Comparison of ENCODE assay signal across 18 cellular contexts in genomic region chr14:88488081-88488480, GRCh38.
DNase-seq lines count a peak whose midpoint lies in the region; ATAC-seq and TF ChIP-seq lines count a peak whose summit lies in the region.
"Had no signal": no experiment of that assay in that cellular context is flagged by ENCODE, and none has a peak within 500 bp of the region (broad histone marks: within the 10 kb centered on the region; RNA-seq: fewer than 3 reads in every experiment).

No MANE protein-coding gene starts in this region.

- H3K4me3 Mint-ChIP-seq in stimulated activated effector memory CD8-positive, alpha-beta T cell treated with anti-CD3 and anti-CD28 coated beads, Interleukin-12 subunit alpha, Interleukin-12 subunit beta, amount 100 ng/mL, for 72 hours = no peak overlapping the region

- no peak overlapping the region for H3K9ac ChIP-seq in smooth muscle cell (ENCODE audit: low read depth)
- H3K9ac ChIP-seq: BLaER1, GM23248 had no signal

- H3K4me2 ChIP-seq in smooth muscle cell = no peak overlapping the region
- H3K4me2 ChIP-seq: BLaER1 had no signal

- H4K20me1 ChIP-seq in smooth muscle cell (ENCODE audit: low read depth) = peaks cover 16% of the 10 kb centered on the region
- H4K20me1 ChIP-seq: BLaER1 had no signal

- peaks cover 8% of the 10 kb centered on the region for H3K4me1 Mint-ChIP-seq in stimulated activated effector memory CD8-positive, alpha-beta T cell treated with anti-CD3 and anti-CD28 coated beads, Interleukin-12 subunit alpha, Interleukin-12 subunit beta, amount 100 ng/mL, for 72 hours

- WGBS in right cardiac atrium = 76% methylated on average over 7 of the region's 7 CpGs
- 24 to 55% methylated on average over 7 of the region's 7 CpGs for WGBS in esophagus squamous epithelium, 2 donors
- 89% methylated on average over 7 of the region's 7 CpGs for WGBS in smooth muscle cell (ENCODE audit: low lambda C conversion rate)

- H3K36me3 ChIP-seq in esophagus squamous epithelium (peaks cover 0 to 35% (median 0%) of the 10 kb centered on the region in 3 donors), smooth muscle cell (ENCODE audit: low read depth) (peaks cover 5% of the 10 kb centered on the region)
- H3K36me3 ChIP-seq: BLaER1 had no signal

- no peak overlapping the region for H3K27ac Mint-ChIP-seq in stimulated activated effector memory CD8-positive, alpha-beta T cell treated with anti-CD3 and anti-CD28 coated beads, Interleukin-12 subunit alpha, Interleukin-12 subunit beta, amount 100 ng/mL, for 72 hours

- no peak overlapping the region for H2AFZ ChIP-seq in smooth muscle cell (ENCODE audit: low read depth)
- H2AFZ ChIP-seq: GM23248 had no signal

- intact Hi-C loops in left ventricle myocardium superior (cut with micrococcal nuclease) (no loop called here), right cardiac atrium (cut with DNase I) (no loop called here), esophagus squamous epithelium (cut with DNase I) (no loop called here)

- no peaks in the 10 kb centered on the region for H3K9me3 Mint-ChIP-seq in stimulated activated effector memory CD8-positive, alpha-beta T cell treated with anti-CD3 and anti-CD28 coated beads, Interleukin-12 subunit alpha, Interleukin-12 subunit beta, amount 100 ng/mL, for 72 hours

- ATAC-seq in left ventricle myocardium superior (peak; percentile 19), right cardiac atrium (no peak), GM21526 (IDR thresholded peaks at IDR 0.05; ENCODE audit: low FRiP score, unreplicated experiment) (no peak), HG03439 (IDR thresholded peaks at IDR 0.05; ENCODE audit: unreplicated experiment) (no peak)
- ATAC-seq in stimulated activated effector memory CD8-positive, alpha-beta T cell treated with anti-CD3 and anti-CD28 coated beads, Interleukin-12 subunit alpha, Interleukin-12 subunit beta, amount 100 ng/mL, for 72 hours = no peak
- ATAC-seq: GM12878, HCT116 had no signal

- H3F3A ChIP-seq in smooth muscle cell (ENCODE audit: low read depth) = no peaks in the 10 kb centered on the region

- no peak overlapping the region for H3K4me3 ChIP-seq in right cardiac atrium (ENCODE audit: low read length)
- no peak overlapping the region for H3K4me3 ChIP-seq in esophagus squamous epithelium
- H3K4me3 ChIP-seq in smooth muscle cell = no peak overlapping the region
- H3K4me3 ChIP-seq: BLaER1, GM12878, GM23248 had no signal

- DNase-seq in left ventricle myocardium superior (no peak), right cardiac atrium (no peak), esophagus squamous epithelium (lab: John Stamatoyannopoulos, UW) (no peak), smooth muscle cell (lab: John Stamatoyannopoulos, UW; ENCODE audit: unreplicated experiment) (no peak), dermis blood vessel endothelial cell (no peak)
- no peak for DNase-seq in stimulated activated effector memory CD8-positive, alpha-beta T cell treated with anti-CD3 and anti-CD28 coated beads, Interleukin-12 subunit alpha, Interleukin-12 subunit beta, amount 100 ng/mL, for 72 hours (ENCODE audit: low spot score in 2 of 2)
- DNase-seq: GDM1, GM23248, NCI-H1436, NCI-H2029, NCI-H2171, NCI-H446 treated with DMSO at 0.1 percent for 48 hours had no signal

- H3K36me3 Mint-ChIP-seq in stimulated activated effector memory CD8-positive, alpha-beta T cell treated with anti-CD3 and anti-CD28 coated beads, Interleukin-12 subunit alpha, Interleukin-12 subunit beta, amount 100 ng/mL, for 72 hours = peaks cover 4% of the 10 kb centered on the region

- no peaks in the 10 kb centered on the region for H3K79me2 ChIP-seq in smooth muscle cell (ENCODE audit: low read depth)

- H3K4me1 ChIP-seq in right cardiac atrium (ENCODE audit: control insufficient read depth, insufficient read depth, low read length) (no peaks in the 10 kb centered on the region), esophagus squamous epithelium (peaks cover 0 to 28% (median 3%) of the 10 kb centered on the region in 3 donors), smooth muscle cell (ENCODE audit: low read depth) (no peaks in the 10 kb centered on the region)

- TF ChIP-seq POLR2A in esophagus squamous epithelium (IDR thresholded peaks at IDR 0.05) = no peak

- H3K27me3 ChIP-seq in right cardiac atrium (ENCODE audit: control insufficient read depth, insufficient read depth) (no peaks in the 10 kb centered on the region), esophagus squamous epithelium (no peaks in the 10 kb centered on the region), smooth muscle cell (ENCODE audit: low read depth) (no peaks in the 10 kb centered on the region)
- H3K27me3 ChIP-seq: BLaER1 had no signal

- no peak for TF ChIP-seq CTCF in esophagus squamous epithelium (IDR thresholded peaks at IDR 0.05)
- no peak for TF ChIP-seq CTCF in smooth muscle cell (IDR thresholded peaks at IDR 0.05; ENCODE audit: borderline replicate concordance, insufficient read depth, poor library complexity, severe bottlenecking)

- no peaks in the 10 kb centered on the region for H3K9me3 ChIP-seq in right cardiac atrium (ENCODE audit: control insufficient read depth, low read length)
- H3K9me3 ChIP-seq in esophagus squamous epithelium = no peaks in the 10 kb centered on the region
- no peaks in the 10 kb centered on the region for H3K9me3 ChIP-seq in smooth muscle cell (replicated peaks; ENCODE audit: low read depth)
- H3K9me3 ChIP-seq: BLaER1 had no signal

- H3K27ac ChIP-seq in right cardiac atrium (ENCODE audit: low read length) (no peak overlapping the region), esophagus squamous epithelium (peak overlapping the region in 3 of 4 donors; percentile 16 to 69 (median 50)), smooth muscle cell (ENCODE audit: low read depth) (peak overlapping the region; percentile 40)
- H3K27ac ChIP-seq: BLaER1, GM23248, RWPE1 had no signal
